Comparison of ENCODE assay signal across 37 cellular contexts in genomic region chr3:15045667-15046066, GRCh38. TPM values are rescaled to one million over a fixed set of nuclear protein-coding genes. Genes with fewer than 3 reads are reported as not detected.
A peak's percentile ranks its signal among the peaks of the same experiment; 100 is the strongest.
DNase-seq lines count a peak whose midpoint lies in the region; ATAC-seq and TF ChIP-seq lines count a peak whose summit lies in the region.
"Had no signal": no experiment of that assay in that cellular context is flagged by ENCODE, and none has a peak within 500 bp of the region (broad histone marks: within the 10 kb centered on the region; RNA-seq: fewer than 3 reads in every experiment).

No MANE protein-coding gene starts in this region.

- CTCF ChIA-PET in CD4-positive, alpha-beta memory T cell (lab: Charles Lee; ENCODE audit: partially characterized antibody) = no interaction called here
- CTCF ChIA-PET in activated CD8-positive, alpha-beta T cell treated with anti-CD3 and anti-CD28 coated beads, Interleukin-2, amount 10 ng/mL, durations not matched to agents 7 days and 5 days (lab: Charles Lee) = no interaction called here
- CTCF ChIA-PET in MCF 10A (lab: Yijun Ruan, JAX) = interaction anchor here (1.8 kb wide), 1 partner anchor 12 kb away, joined by 6 read pairs; no protein-coding TSS in a partner anchor

- no peak for DNase-seq in activated T-cell treated with anti-CD3 and anti-CD28 coated beads, Interleukin-2, amount 50 U/mL, for 24 hours
- DNase-seq in activated T-cell treated with anti-CD3 and anti-CD28 coated beads, Interleukin-2, amount 50 U/mL, for 48 hours = no peak
- DNase-seq in CD4-positive, alpha-beta memory T cell = no peak
- no peak for DNase-seq in activated CD8-positive, alpha-beta T cell treated with anti-CD3 and anti-CD28 coated beads, Interleukin-2, amount 10 ng/mL, durations not matched to agents 7 days and 5 days
- DNase-seq in natural killer cell treated with Interleukin-12 subunit alpha and Interleukin-12 subunit beta and Interleukin-15 and Interleukin-18, amount 100 ng/mL, for 72 hours (ENCODE audit: low spot score) = no peak
- DNase-seq in NCI-H2029 (lab: John Stamatoyannopoulos, UW) (no peak), sigmoid colon (no peak), MCF 10A (ENCODE audit: unreplicated experiment) (no peak)
- DNase-seq: activated CD4-positive, CD25-positive, alpha-beta regulatory T cell; activated T-cell treated with anti-CD3 and anti-CD28 coated beads, Interleukin-2, amount 50 U/mL, for 4 hours; COR-L47; endodermal cell; foreskin fibroblast; H7; head of caudate nucleus; IMR-90; kidney; mucosa of descending colon; NCI-H1105 treated with DMSO at 0.1 percent for 48 hours; NCI-H1930; NCI-H524 treated with DMSO at 0.1 percent for 48 hours; NK-92 treated with Interleukin-12 subunit alpha and Interleukin-12 subunit beta, amount 100 ng/mL, for 24 hours; PC-9; posterior cingulate gyrus; right lobe of liver; SHP77; stimulated activated CD4-positive, alpha-beta T cell treated with anti-CD3 and anti-CD28 coated beads, Interleukin-4, amount 100 ng/mL, for 24 hours; stimulated activated naive CD4-positive, alpha-beta T cell; SW 1271 had no signal

- H3K4me1 Mint-ChIP-seq in activated T-cell treated with anti-CD3 and anti-CD28 coated beads, Interleukin-2, amount 50 U/mL, for 24 hours (ENCODE audit: low read depth) = peaks cover 43% of the 10 kb centered on the region
- peaks cover 13 to 28% (median 19%) of the 10 kb centered on the region in 4 donors for H3K4me1 Mint-ChIP-seq in CD4-positive, alpha-beta memory T cell
- peaks cover 6% of the 10 kb centered on the region for H3K4me1 Mint-ChIP-seq in activated CD8-positive, alpha-beta T cell treated with anti-CD3 and anti-CD28 coated beads, Interleukin-2, amount 10 ng/mL, durations not matched to agents 7 days and 5 days (ENCODE audit: low read depth)
- peaks cover 0 to 7% of the 10 kb centered on the region in 2 donors for H3K4me1 Mint-ChIP-seq in natural killer cell treated with Interleukin-12 subunit alpha and Interleukin-12 subunit beta and Interleukin-15 and Interleukin-18, amount 100 ng/mL, for 72 hours (ENCODE audit: low read depth in 2 of 2)
- H3K4me1 Mint-ChIP-seq in MCF 10A (ENCODE audit: insufficient read depth, unreplicated experiment) = peaks cover 5% of the 10 kb centered on the region
- H3K4me1 Mint-ChIP-seq: endodermal cell had no signal

- no peaks in the 10 kb centered on the region for H3K9me3 Mint-ChIP-seq in activated T-cell treated with anti-CD3 and anti-CD28 coated beads, Interleukin-2, amount 50 U/mL, for 24 hours
- H3K9me3 Mint-ChIP-seq in CD4-positive, alpha-beta memory T cell = no peaks in the 10 kb centered on the region
- H3K9me3 Mint-ChIP-seq in activated CD8-positive, alpha-beta T cell treated with anti-CD3 and anti-CD28 coated beads, Interleukin-2, amount 10 ng/mL, durations not matched to agents 7 days and 5 days (ENCODE audit: insufficient read depth) = no peaks in the 10 kb centered on the region
- H3K9me3 Mint-ChIP-seq in natural killer cell treated with Interleukin-12 subunit alpha and Interleukin-12 subunit beta and Interleukin-15 and Interleukin-18, amount 100 ng/mL, for 72 hours = no peaks in the 10 kb centered on the region
- H3K9me3 Mint-ChIP-seq in MCF 10A (ENCODE audit: unreplicated experiment) = no peaks in the 10 kb centered on the region
- H3K9me3 Mint-ChIP-seq: activated naive CD4-positive, alpha-beta T cell treated with anti-CD3 and anti-CD28 coated beads, Interleukin-2, amount 50 U/mL, for 24 hours; activated T-cell treated with anti-CD3 and anti-CD28 coated beads, Interleukin-2, amount 50 U/mL, for 4 hours; endodermal cell; neural crest cell had no signal

- H3K4me3 Mint-ChIP-seq in activated T-cell treated with anti-CD3 and anti-CD28 coated beads, Interleukin-2, amount 50 U/mL, for 24 hours = no peak overlapping the region
- no peak overlapping the region for H3K4me3 Mint-ChIP-seq in CD4-positive, alpha-beta memory T cell
- H3K4me3 Mint-ChIP-seq in activated CD8-positive, alpha-beta T cell treated with anti-CD3 and anti-CD28 coated beads, Interleukin-2, amount 10 ng/mL, durations not matched to agents 7 days and 5 days = no peak overlapping the region
- H3K4me3 Mint-ChIP-seq in natural killer cell treated with Interleukin-12 subunit alpha and Interleukin-12 subunit beta and Interleukin-15 and Interleukin-18, amount 100 ng/mL, for 72 hours = no peak overlapping the region
- no peak overlapping the region for H3K4me3 Mint-ChIP-seq in MCF 10A (ENCODE audit: unreplicated experiment)
- H3K4me3 Mint-ChIP-seq: activated naive CD4-positive, alpha-beta T cell treated with anti-CD3 and anti-CD28 coated beads, Interleukin-2, amount 50 U/mL, for 24 hours; activated T-cell treated with anti-CD3 and anti-CD28 coated beads, Interleukin-2, amount 50 U/mL, for 4 hours; B cell; endodermal cell; neural crest cell had no signal

- H3K27me3 ChIP-seq in CD4-positive, alpha-beta memory T cell (ENCODE audit: insufficient read depth, low read length) = no peaks in the 10 kb centered on the region
- no peaks in the 10 kb centered on the region for H3K27me3 ChIP-seq in sigmoid colon
- H3K27me3 ChIP-seq: ascending aorta, cardiac muscle cell, right lobe of liver, vagina had no signal

- H3K27me3 Mint-ChIP-seq in activated T-cell treated with anti-CD3 and anti-CD28 coated beads, Interleukin-2, amount 50 U/mL, for 24 hours = no peaks in the 10 kb centered on the region
- H3K27me3 Mint-ChIP-seq in CD4-positive, alpha-beta memory T cell = no peaks in the 10 kb centered on the region
- H3K27me3 Mint-ChIP-seq in activated CD8-positive, alpha-beta T cell treated with anti-CD3 and anti-CD28 coated beads, Interleukin-2, amount 10 ng/mL, durations not matched to agents 7 days and 5 days (ENCODE audit: low read depth) = no peaks in the 10 kb centered on the region
- no peaks in the 10 kb centered on the region for H3K27me3 Mint-ChIP-seq in natural killer cell treated with Interleukin-12 subunit alpha and Interleukin-12 subunit beta and Interleukin-15 and Interleukin-18, amount 100 ng/mL, for 72 hours
- H3K27me3 Mint-ChIP-seq in MCF 10A (ENCODE audit: insufficient read depth, unreplicated experiment) = no peaks in the 10 kb centered on the region
- H3K27me3 Mint-ChIP-seq: activated naive CD4-positive, alpha-beta T cell treated with anti-CD3 and anti-CD28 coated beads, Interleukin-2, amount 50 U/mL, for 24 hours; B cell had no signal

- H3K27ac ChIP-seq in CD4-positive, alpha-beta memory T cell (ENCODE audit: low read depth, low read length) = no peak overlapping the region
- no peak overlapping the region for H3K27ac ChIP-seq in sigmoid colon
- H3K27ac ChIP-seq: ascending aorta, cardiac muscle cell, PC-9, right lobe of liver, vagina had no signal

- TF ChIP-seq CTCF in sigmoid colon (IDR thresholded peaks at IDR 0.05) = no peak
- no peak for TF ChIP-seq CTCF in MCF 10A (IDR thresholded peaks at IDR 0.05; ENCODE audit: unreplicated experiment)

- peaks cover 12% of the 10 kb centered on the region for H3K4me1 ChIP-seq in CD4-positive, alpha-beta memory T cell (ENCODE audit: insufficient read depth, low read length)
- H3K4me1 ChIP-seq in sigmoid colon = no peaks in the 10 kb centered on the region
- H3K4me1 ChIP-seq: ascending aorta had no signal

- ATAC-seq in activated CD8-positive, alpha-beta T cell treated with anti-CD3 and anti-CD28 coated beads, Interleukin-2, amount 10 ng/mL, durations not matched to agents 7 days and 5 days = no peak
- ATAC-seq in natural killer cell treated with Interleukin-12 subunit alpha and Interleukin-12 subunit beta and Interleukin-15 and Interleukin-18, amount 100 ng/mL, for 72 hours = no peak
- ATAC-seq: activated T-cell treated with anti-CD3 and anti-CD28 coated beads, Interleukin-2, amount 50 U/mL, for 4 hours; esophagus mucosa; mucosa of descending colon had no signal

- peak overlapping the region; percentile 58 for H3K27ac Mint-ChIP-seq in activated T-cell treated with anti-CD3 and anti-CD28 coated beads, Interleukin-2, amount 50 U/mL, for 24 hours
- peak overlapping the region in 4 of 7 donors; percentile 1 to 46 (median 16) for H3K27ac Mint-ChIP-seq in CD4-positive, alpha-beta memory T cell
- H3K27ac Mint-ChIP-seq in activated CD8-positive, alpha-beta T cell treated with anti-CD3 and anti-CD28 coated beads, Interleukin-2, amount 10 ng/mL, durations not matched to agents 7 days and 5 days = peak overlapping the region; percentile 12
- H3K27ac Mint-ChIP-seq in natural killer cell treated with Interleukin-12 subunit alpha and Interleukin-12 subunit beta and Interleukin-15 and Interleukin-18, amount 100 ng/mL, for 72 hours = peak overlapping the region; percentile 41 to 72
- no peak overlapping the region for H3K27ac Mint-ChIP-seq in MCF 10A (ENCODE audit: low read depth, unreplicated experiment)

- TF ChIP-seq POLR2A in sigmoid colon (IDR thresholded peaks at IDR 0.05) = no peak

- POLR2A ChIA-PET in CD4-positive, alpha-beta memory T cell (lab: Charles Lee; ENCODE audit: partially characterized antibody) = no interaction called here
- POLR2A ChIA-PET in activated CD8-positive, alpha-beta T cell treated with anti-CD3 and anti-CD28 coated beads, Interleukin-2, amount 10 ng/mL, durations not matched to agents 7 days and 5 days (lab: Charles Lee) = interaction anchor here (0.6 kb wide), 1 partner anchor 56 kb away, joined by 3 read pairs; no protein-coding TSS in a partner anchor
- POLR2A ChIA-PET in MCF 10A (lab: Yijun Ruan, JAX) = interaction anchor here (0.8 to 1.9 kb wide), 3 partner anchors 8 to 99 kb away, joined by 3 to 5 read pairs (median 3); partner anchors contain the start of gene NR2C2

- intact Hi-C loops in CD4-positive, alpha-beta memory T cell (cut with micrococcal nuclease) = no loop called here
- intact Hi-C loops in sigmoid colon (cut with DNase I) (no loop called here), MCF 10A (cut with micrococcal nuclease) (no loop called here)

- TF ChIP-seq EP300 in sigmoid colon (IDR thresholded peaks at IDR 0.05) = no peak

- H3K36me3 ChIP-seq in CD4-positive, alpha-beta memory T cell (ENCODE audit: insufficient read depth, low read length) = peaks cover 88% of the 10 kb centered on the region
- peaks cover 3 to 100% (median 46%) of the 10 kb centered on the region in 4 donors for H3K36me3 ChIP-seq in sigmoid colon

- no peaks in the 10 kb centered on the region for H3K9me3 ChIP-seq in CD4-positive, alpha-beta memory T cell (ENCODE audit: control insufficient read depth in 1 of 2, low read length in 2 of 2)
- H3K9me3 ChIP-seq in sigmoid colon = no peaks in the 10 kb centered on the region
- H3K9me3 ChIP-seq: ascending aorta, mucosa of descending colon, right lobe of liver, vagina had no signal

- WGBS in sigmoid colon, 2 donors = 69 to 79% methylated on average over 1 of the region's 1 CpG

- H3K36me3 Mint-ChIP-seq in activated T-cell treated with anti-CD3 and anti-CD28 coated beads, Interleukin-2, amount 50 U/mL, for 24 hours (ENCODE audit: low read depth) = peaks cover 100% of the 10 kb centered on the region
- H3K36me3 Mint-ChIP-seq in CD4-positive, alpha-beta memory T cell = peaks cover 28 to 92% of the 10 kb centered on the region in 2 donors
- peaks cover 74% of the 10 kb centered on the region for H3K36me3 Mint-ChIP-seq in activated CD8-positive, alpha-beta T cell treated with anti-CD3 and anti-CD28 coated beads, Interleukin-2, amount 10 ng/mL, durations not matched to agents 7 days and 5 days (ENCODE audit: low read depth)
- H3K36me3 Mint-ChIP-seq in natural killer cell treated with Interleukin-12 subunit alpha and Interleukin-12 subunit beta and Interleukin-15 and Interleukin-18, amount 100 ng/mL, for 72 hours = peaks cover 21% of the 10 kb centered on the region
- peaks cover 97% of the 10 kb centered on the region for H3K36me3 Mint-ChIP-seq in MCF 10A (ENCODE audit: insufficient read depth, unreplicated experiment)

- no TSS peak for BruUV-seq in MCF 10A (replicated peaks; lab: Mats Ljungman, UMichigan)

- H3K4me3 ChIP-seq in CD4-positive, alpha-beta memory T cell (ENCODE audit: low read length in 2 of 2) = no peak overlapping the region
- H3K4me3 ChIP-seq in sigmoid colon = no peak overlapping the region
- H3K4me3 ChIP-seq: ascending aorta, cardiac muscle cell, lung, mucosa of descending colon, PC-9, right lobe of liver, vagina had no signal

RNA-seq across cellular contexts. Expression of gene MRPS25, which starts 19.4 kb away (rescaled TPM):
- 10 to 100 TPM; 77.1 to 80.3 TPM for total RNA-seq in CD4-positive, alpha-beta memory T cell
- polyA plus RNA-seq in CD4-positive, alpha-beta memory T cell = 10 to 100 TPM; 15.1 to 22.8 TPM
- total RNA-seq in activated CD8-positive, alpha-beta T cell treated with anti-CD3 and anti-CD28 coated beads, Interleukin-2, amount 10 ng/mL, durations not matched to agents 7 days and 5 days = 10 to 100 TPM; 58.5 to 64.6 TPM
- 100 to 1,000 TPM in 1 of 2 donors, 10 to 100 TPM in 1; 41.5 to 117 TPM for total RNA-seq in natural killer cell treated with Interleukin-12 subunit alpha and Interleukin-12 subunit beta and Interleukin-15 and Interleukin-18, amount 100 ng/mL, for 72 hours
- total RNA-seq in sigmoid colon (10 to 100 TPM; 25.8 to 44.5 (median 33.1) TPM), MCF 10A (2022) (81.0 and 87.2 TPM in 2 replicates)
- 10 to 100 TPM; 45.0 to 86.1 (median 73.8) TPM for polyA plus RNA-seq in sigmoid colon

RNA-seq across cellular contexts. Expression of gene RBSN, which starts 53.3 kb away (rescaled TPM):
- 10 to 100 TPM; 33.2 to 34.7 TPM for total RNA-seq in CD4-positive, alpha-beta memory T cell
- 10 to 100 TPM; 11.4 to 21.4 TPM for polyA plus RNA-seq in CD4-positive, alpha-beta memory T cell
- total RNA-seq in activated CD8-positive, alpha-beta T cell treated with anti-CD3 and anti-CD28 coated beads, Interleukin-2, amount 10 ng/mL, durations not matched to agents 7 days and 5 days = 10 to 100 TPM; 16.4 to 17.8 TPM
- total RNA-seq in natural killer cell treated with Interleukin-12 subunit alpha and Interleukin-12 subunit beta and Interleukin-15 and Interleukin-18, amount 100 ng/mL, for 72 hours = 10 to 100 TPM; 17.9 to 19.1 TPM
- total RNA-seq in sigmoid colon (10 to 100 TPM; 29.1 to 41.3 (median 38.0) TPM), MCF 10A (2022) (37.7 and 39.6 TPM in 2 replicates)
- polyA plus RNA-seq in sigmoid colon = 10 to 100 TPM in 1 of 3 donors, 1 to 10 TPM in 2; 7.2 to 10.5 (median 7.2) TPM
